7 cellular contexts compared by ENCODE assay signal in the genomic region with DNA sequence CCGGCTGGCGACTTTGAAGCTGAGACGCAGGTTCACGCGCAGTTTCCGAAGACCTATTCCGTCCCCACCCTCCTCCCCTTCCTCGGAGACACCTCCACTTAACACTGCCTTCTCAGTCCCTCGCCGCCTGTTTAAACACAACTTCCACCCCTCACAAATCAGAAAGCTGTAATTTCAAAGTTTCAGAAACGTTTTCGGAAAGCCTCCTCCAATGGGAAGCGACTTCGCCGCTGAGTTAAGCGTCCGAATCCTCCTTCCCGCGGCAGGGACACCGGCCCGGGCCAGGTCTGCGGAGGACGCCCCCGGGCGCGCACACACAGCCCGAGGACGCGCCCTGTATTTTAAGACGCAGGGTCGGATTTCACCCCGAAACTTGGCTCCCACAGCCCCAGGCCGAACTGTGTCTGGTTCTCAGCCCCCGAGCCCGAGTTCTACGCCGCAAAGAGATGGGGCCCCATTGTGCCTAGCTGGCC. TPM values are rescaled to one million over a fixed set of nuclear protein-coding genes. Genes with fewer than 3 reads are reported as not detected.
DNase-seq lines count a peak whose midpoint lies in the region; ATAC-seq, FAIRE-seq and TF ChIP-seq lines count a peak whose summit lies in the region.

No MANE protein-coding gene starts in this region.

- H3K27me3 ChIP-seq in KMS-11 (ENCODE audit: insufficient read depth, low read depth) (no peaks in the 10 kb centered on the region), keratinocyte (ENCODE audit: control insufficient read depth, extremely low read depth, insufficient read depth, low read length) (peaks cover 52% of the 10 kb centered on the region)

- peak; percentile 40 for ATAC-seq in GM19397 (IDR thresholded peaks at IDR 0.05; ENCODE audit: unreplicated experiment)

- H3K9me2 ChIP-seq in OCI-LY7 (ENCODE audit: insufficient read depth, low read length) = no peaks in the 10 kb centered on the region

- DNase-seq in astrocyte of the hippocampus (ENCODE audit: low read depth, low spot score) (peak; percentile 68), keratinocyte (ENCODE audit: low read depth, low spot score) (no peak), HUDEP-2 (lab: John Stamatoyannopoulos, UW; ENCODE audit: unreplicated experiment in 76 of 76) (no peak), OCI-LY7 (ENCODE audit: low spot score) (no peak)
- peak; percentile 19 for DNase-seq in stimulated activated CD4-positive, alpha-beta T cell treated with anti-CD3 and anti-CD28 coated beads, Interleukin-1b, Interleukin-23, amount 100 ng/mL, for 48 hours

- TF ChIP-seq CTCF in KMS-11 (conservative IDR thresholded peaks at IDR 0.05; ENCODE audit: low read depth, low read length) = no peak
- TF ChIP-seq CTCF in keratinocyte (optimal IDR thresholded peaks at IDR 0.05 in 1 of 3, IDR thresholded peaks at IDR 0.05 in 1 of 3, conservative IDR thresholded peaks at IDR 0.05 in 1 of 3; ENCODE audit: extremely low read depth in 1 of 3, insufficient read depth in 2 of 3, low read length in 3 of 3) = no peak
- TF ChIP-seq CTCF in OCI-LY7 (conservative IDR thresholded peaks at IDR 0.05; ENCODE audit: low read length) = no peak

- H3K9ac ChIP-seq in KMS-11 (peak overlapping the region; percentile 70; the same call in 1 of the 2 replicates), keratinocyte (ENCODE audit: control insufficient read depth, extremely low read depth, insufficient read depth, low read length) (no peak overlapping the region)

- peak overlapping the region; percentile 28 for H3K4me3 ChIP-seq in KMS-11 (IDR thresholded peaks at IDR 0.05; ENCODE audit: insufficient read depth, low read depth, low read length)
- peak overlapping the region; percentile 26 to 51 (median 46) for H3K4me3 ChIP-seq in keratinocyte (ENCODE audit: control insufficient read depth in 2 of 3, extremely low read depth in 1 of 3, insufficient read depth in 2 of 3, low read depth in 1 of 3, low read length in 3 of 3)
- H3K4me3 ChIP-seq in OCI-LY7 (ENCODE audit: low read depth, low read length, poor library complexity, severe bottlenecking) = no peak overlapping the region

- intact Hi-C loops in OCI-LY7 (cut with micrococcal nuclease; ENCODE audit: unreplicated experiment) = no loop called here

- FAIRE-seq in keratinocyte (lab: Jason Lieb, UNC) = no peak

- dilution Hi-C loops in keratinocyte (cut with MboI; ENCODE audit: extremely low pct_ligation_motif_present, low sequenced_read_pairs) = no loop called here

- BruUV-seq in OCI-LY7 (replicated peaks; lab: Mats Ljungman, UMichigan) = no TSS peak

- peak overlapping the region; percentile 68 for H3K4me2 ChIP-seq in KMS-11
- peak overlapping the region; percentile 74 for H3K4me2 ChIP-seq in keratinocyte (ENCODE audit: control insufficient read depth, extremely low read depth, insufficient read depth, low read depth, low read length)
- no peak overlapping the region for H3K4me2 ChIP-seq in OCI-LY7 (ENCODE audit: low read length)

- CTCF ChIA-PET in OCI-LY7 (lab: Charles Lee; ENCODE audit: unreplicated experiment) = no interaction called here

- peak overlapping the region; percentile 66 for H2AFZ ChIP-seq in KMS-11 (ENCODE audit: low read depth)
- peak overlapping the region; percentile 27 for H2AFZ ChIP-seq in keratinocyte (ENCODE audit: control insufficient read depth, low read length)
- no peak overlapping the region for H2AFZ ChIP-seq in OCI-LY7 (ENCODE audit: low read length)

- H3K27ac ChIP-seq in KMS-11 (peak overlapping the region; percentile 76), keratinocyte (ENCODE audit: control insufficient read depth, insufficient read depth, low read length) (no peak overlapping the region), OCI-LY7 (ENCODE audit: low read depth, low read length, poor library complexity, severe bottlenecking) (no peak overlapping the region)

- H3K36me3 ChIP-seq in KMS-11 (ENCODE audit: insufficient read depth) = no peaks in the 10 kb centered on the region
- no peaks in the 10 kb centered on the region for H3K36me3 ChIP-seq in keratinocyte (ENCODE audit: control insufficient read depth in 2 of 2, extremely low read depth in 1 of 2, insufficient read depth in 2 of 2, low read length in 2 of 2)
- H3K36me3 ChIP-seq in OCI-LY7 (ENCODE audit: insufficient read depth, low read length) = no peaks in the 10 kb centered on the region

- H3K9me3 ChIP-seq in keratinocyte (ENCODE audit: control insufficient read depth, low read depth, low read length) (no peaks in the 10 kb centered on the region), OCI-LY7 (ENCODE audit: low read length) (no peaks in the 10 kb centered on the region)

- H3K9me1 ChIP-seq in keratinocyte (ENCODE audit: control insufficient read depth, extremely low read depth, insufficient read depth, low read length) = no peaks in the 10 kb centered on the region

- POLR2A ChIA-PET in OCI-LY7 (lab: Charles Lee) = no interaction called here

- H3K4me1 ChIP-seq in KMS-11 (ENCODE audit: low read depth, poor library complexity, severe bottlenecking) (peaks cover 6% of the 10 kb centered on the region), keratinocyte (ENCODE audit: control insufficient read depth, extremely low read depth, insufficient read depth, low read length) (no peaks in the 10 kb centered on the region), OCI-LY7 (ENCODE audit: insufficient read depth, low read length, poor library complexity, severe bottlenecking) (no peaks in the 10 kb centered on the region)

- H3K79me2 ChIP-seq in KMS-11 (ENCODE audit: insufficient read depth, low read depth) (no peaks in the 10 kb centered on the region; the same call in 1 of the 2 replicates), keratinocyte (ENCODE audit: control insufficient read depth, insufficient read depth, low read length) (no peaks in the 10 kb centered on the region), OCI-LY7 (ENCODE audit: insufficient read depth, low read depth, low read length) (no peaks in the 10 kb centered on the region)

- no peaks in the 10 kb centered on the region for H4K20me1 ChIP-seq in KMS-11 (ENCODE audit: insufficient read depth)
- H4K20me1 ChIP-seq in keratinocyte (ENCODE audit: control insufficient read depth, extremely low read depth, insufficient read depth, low read length) = no peaks in the 10 kb centered on the region
- H4K20me1 ChIP-seq in OCI-LY7 (ENCODE audit: insufficient read depth, low read length) = no peaks in the 10 kb centered on the region

RNA-seq across cellular contexts. Expression of a gene that starts 0.6 kb away (rescaled TPM):
- 0.44 to 0.70 TPM (median 0.45 TPM) in 3 replicates for polyA plus RNA-seq in keratinocyte
- 0.34 TPM for polyA plus RNA-seq in keratinocyte (2011; ENCODE audit: low read depth)
- 0.49 and 0.80 TPM in 2 replicates for polyA plus RNA-seq in keratinocyte (2011; cell fraction: cytosol; rRNA removed)
- polyA plus RNA-seq in keratinocyte (2011; cell fraction: nucleus; rRNA removed) = 3.5 and 3.9 TPM in 2 replicates
- polyA plus RNA-seq in keratinocyte (2012; ENCODE audit: low replicate concordance) = 0.34 and 0.38 TPM in 2 replicates
- polyA minus RNA-seq in keratinocyte = 0.35 to 0.73 TPM (median 0.56 TPM) in 3 replicates
- polyA minus RNA-seq in keratinocyte (2011; cell fraction: cytosol; rRNA and poly(A)+ RNA removed) = 2.9 TPM
- 1.6 and 4.5 TPM in 2 replicates for polyA minus RNA-seq in keratinocyte (2011; cell fraction: nucleus; rRNA and poly(A)+ RNA removed)
- not detected in 2 replicates for total RNA-seq in OCI-LY7 (2014; rRNA removed; shearing (Covaris generic))
- not detected in 2 replicates for total RNA-seq in OCI-LY7 (2022)

Comparison
In these comparisons a context has a peak if more than half of its experiments do, and no peak if none do; other contexts are left out.
1. DNase-seq: peak in astrocyte of the hippocampus (single experiment) and stimulated activated CD4-positive, alpha-beta T cell treated with anti-CD3 and anti-CD28 coated beads, Interleukin-1b, Interleukin-23, amount 100 ng/mL, for 48 hours (single experiment); none in keratinocyte (single experiment), HUDEP-2 (0 of 76) and OCI-LY7 (single experiment).